ENCODE assay signal across 8 cellular contexts in genomic region chr4:42654606-42655005, GRCh38. TPM values are rescaled to one million over a fixed set of nuclear protein-coding genes. Genes with fewer than 3 reads are reported as not detected.
DNase-seq lines count a peak whose midpoint lies in the region; ATAC-seq and TF ChIP-seq lines count a peak whose summit lies in the region.

No MANE protein-coding gene starts in this region.

- H3K9ac ChIP-seq in BLaER1 = peak overlapping the region; percentile 98; the same call in 1 of the 2 replicates

- peak in 1 of 2 donors; percentile 25 for TF ChIP-seq CTCF in left lung (IDR thresholded peaks at IDR 0.05)

- peaks cover 46% of the 10 kb centered on the region for H3K36me3 Mint-ChIP-seq in activated naive CD8-positive, alpha-beta T cell treated with anti-CD3 and anti-CD28 coated beads for 36 hours

- intact Hi-C loops in left lung (cut with DNase I) = no loop called here

- H3K27me3 ChIP-seq in BLaER1 = no peaks in the 10 kb centered on the region
- H3K27me3 ChIP-seq in left lung = no peaks in the 10 kb centered on the region
- peaks cover 10% of the 10 kb centered on the region for H3K27me3 ChIP-seq in SJCRH30

- H3K4me1 Mint-ChIP-seq in activated naive CD8-positive, alpha-beta T cell treated with anti-CD3 and anti-CD28 coated beads for 36 hours = peaks cover 55% of the 10 kb centered on the region

- H3K9me3 ChIP-seq in BLaER1 (peaks cover 21% of the 10 kb centered on the region), left lung (no peaks in the 10 kb centered on the region), SJCRH30 (replicated peaks) (no peaks in the 10 kb centered on the region)

- H4K20me1 ChIP-seq in BLaER1 = peaks cover 3% of the 10 kb centered on the region; the same call in 1 of the 2 replicates

- DNase-seq in HT-29 (ENCODE audit: low spot score) (peak; percentile 29), left lung (peak in 1 of 2 donors; percentile 43), NCI-H510A (lab: John Stamatoyannopoulos, UW) (no peak), SJCRH30 (no peak)
- no peak for DNase-seq in activated naive CD8-positive, alpha-beta T cell treated with anti-CD3 and anti-CD28 coated beads for 36 hours

- peak overlapping the region; percentile 88 for H3K4me2 ChIP-seq in BLaER1

- no peaks in the 10 kb centered on the region for H3K27me3 Mint-ChIP-seq in activated naive CD8-positive, alpha-beta T cell treated with anti-CD3 and anti-CD28 coated beads for 36 hours

- H3K4me3 ChIP-seq in BLaER1 = peak overlapping the region; percentile 94
- H3K4me3 ChIP-seq in left lung = peak overlapping the region in 1 of 2 donors; percentile 94
- no peak overlapping the region for H3K4me3 ChIP-seq in SJCRH30

- peaks cover 19% of the 10 kb centered on the region for H3K9me3 Mint-ChIP-seq in activated naive CD8-positive, alpha-beta T cell treated with anti-CD3 and anti-CD28 coated beads for 36 hours

- H3K4me1 ChIP-seq in BLaER1 = peaks cover 34% of the 10 kb centered on the region
- H3K4me1 ChIP-seq in left lung = peaks cover 14 to 35% of the 10 kb centered on the region in 2 donors
- no peaks in the 10 kb centered on the region for H3K4me1 ChIP-seq in SJCRH30

- peak overlapping the region; percentile 28; the same call in 1 of the 2 replicates for H3K27ac ChIP-seq in BLaER1
- peak overlapping the region; percentile 48 to 72 for H3K27ac ChIP-seq in left lung
- no peak overlapping the region for H3K27ac ChIP-seq in SJCRH30

- H3K36me3 ChIP-seq in BLaER1 (peaks cover 16% of the 10 kb centered on the region), left lung (no peaks in the 10 kb centered on the region), SJCRH30 (no peaks in the 10 kb centered on the region)

- H3K4me3 Mint-ChIP-seq in activated naive CD8-positive, alpha-beta T cell treated with anti-CD3 and anti-CD28 coated beads for 36 hours = peak overlapping the region; percentile 95

- H3K27ac Mint-ChIP-seq in activated naive CD8-positive, alpha-beta T cell treated with anti-CD3 and anti-CD28 coated beads for 36 hours = peak overlapping the region; percentile 97

- ATAC-seq in GM18858 (IDR thresholded peaks at IDR 0.05; ENCODE audit: unreplicated experiment) (peak; percentile 24), left lung (peak; percentile 29), HG03097 (IDR thresholded peaks at IDR 0.05; ENCODE audit: low FRiP score, unreplicated experiment) (no peak)

RNA-seq across cellular contexts. Expression of gene ATP8A1, which starts 2.3 kb away (rescaled TPM):
- total RNA-seq in HT-29 (2014; rRNA removed; shearing (Covaris generic)) = 0.68 and 0.69 TPM in 2 replicates
- 10 to 100 TPM; 23.8 to 24.7 TPM for total RNA-seq in activated naive CD8-positive, alpha-beta T cell treated with anti-CD3 and anti-CD28 coated beads for 36 hours
- 10 to 100 TPM; 37.2 to 60.9 TPM for total RNA-seq in left lung
- total RNA-seq in SJCRH30 (2014; rRNA removed; shearing (Covaris generic)) = 0.03 and 0.20 TPM in 2 replicates

Comparison
In these comparisons a context has a peak if more than half of its experiments do, and no peak if none do; other contexts are left out.
1. RNA of gene ATP8A1, which starts 2.3 kb away (total RNA-seq): 37.2 to 60.9 TPM in left lung and 23.8 to 24.7 TPM in activated naive CD8-positive, alpha-beta T cell treated with anti-CD3 and anti-CD28 coated beads for 36 hours; 0.68 to 0.69 TPM in HT-29 and 0.03 to 0.20 TPM in SJCRH30; every median in the first group is over 10 times any median in the second.